Comparison of ENCODE assay signal across 1 cellular context in the genomic region with DNA sequence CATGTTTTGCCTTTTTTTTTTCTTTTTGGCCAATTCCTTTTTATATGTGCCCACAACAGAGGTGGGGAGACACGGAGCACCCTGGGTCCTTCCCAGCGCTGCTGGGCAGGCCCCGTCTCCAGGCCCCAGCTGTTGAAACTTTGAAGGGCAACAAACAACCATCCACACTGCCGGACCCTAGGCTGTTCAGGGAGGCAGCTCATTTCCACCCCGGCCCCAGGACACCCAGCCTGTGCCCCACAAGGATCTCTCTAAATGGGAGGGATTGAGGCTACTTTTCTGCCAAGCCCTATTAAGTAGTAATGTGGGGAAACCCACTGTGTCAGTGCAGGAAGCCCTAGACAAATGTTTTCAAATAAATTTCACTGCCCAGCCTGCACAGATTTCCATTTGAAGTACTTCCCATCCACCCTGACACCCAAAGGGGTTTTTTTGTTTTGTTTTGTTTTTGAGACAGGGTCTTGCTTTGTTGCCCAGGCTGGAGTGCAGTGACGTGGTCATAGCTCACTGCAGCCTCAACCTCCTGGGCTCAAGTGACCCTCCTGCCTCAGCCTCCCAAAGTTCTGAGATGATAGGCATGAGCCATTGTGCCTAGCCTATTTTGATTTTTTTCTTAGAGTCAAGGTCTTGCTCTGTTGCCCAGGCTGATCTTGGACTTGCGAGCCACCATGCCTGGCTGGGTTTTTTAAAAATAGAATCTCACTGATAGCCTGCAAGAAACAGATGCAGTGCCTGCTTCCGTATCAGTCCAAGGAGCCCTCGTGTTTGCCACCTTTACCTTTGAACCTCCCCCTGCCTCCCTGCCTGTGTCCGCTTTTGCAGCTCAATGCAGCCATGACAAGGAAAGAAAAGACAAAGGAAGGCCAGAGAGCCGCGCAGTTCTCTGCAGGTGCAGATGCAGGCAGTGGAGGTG.
TF ChIP-seq lines count a peak whose summit lies in the region.

No MANE protein-coding gene starts in this region.

TF ChIP-seq in IMR-90, 13 proteins besides CTCF, POLR2A, EP300 and RAD21:
- TF ChIP-seq SMC3 (IDR thresholded peaks at IDR 0.05; ENCODE audit: low read depth, low read length) (no peak), MXI1 (IDR thresholded peaks at IDR 0.05; ENCODE audit: borderline replicate concordance, low read depth, low read length) (no peak), MAFK (IDR thresholded peaks at IDR 0.05; ENCODE audit: low read depth, low read length) (no peak), RFX5 (IDR thresholded peaks at IDR 0.05; ENCODE audit: low read depth, low read length) (no peak), FOS (IDR thresholded peaks at IDR 0.05; ENCODE audit: low read depth, low read length) (no peak), CEBPB (IDR thresholded peaks at IDR 0.05; ENCODE audit: low read depth, low read length) (no peak), RCOR1 (IDR thresholded peaks at IDR 0.05; ENCODE audit: insufficient replicate concordance, low read length) (no peak), NFE2L2 (IDR thresholded peaks at IDR 0.05; ENCODE audit: low read depth, low read length) (no peak), BHLHE40 (IDR thresholded peaks at IDR 0.05; ENCODE audit: low read depth, low read length) (no peak), CHD1 (IDR thresholded peaks at IDR 0.05; ENCODE audit: low read depth, low read length) (no peak), MAZ (IDR thresholded peaks at IDR 0.05; ENCODE audit: borderline replicate concordance, low read depth, low read length) (no peak)
- TF ChIP-seq, protein P1, sequence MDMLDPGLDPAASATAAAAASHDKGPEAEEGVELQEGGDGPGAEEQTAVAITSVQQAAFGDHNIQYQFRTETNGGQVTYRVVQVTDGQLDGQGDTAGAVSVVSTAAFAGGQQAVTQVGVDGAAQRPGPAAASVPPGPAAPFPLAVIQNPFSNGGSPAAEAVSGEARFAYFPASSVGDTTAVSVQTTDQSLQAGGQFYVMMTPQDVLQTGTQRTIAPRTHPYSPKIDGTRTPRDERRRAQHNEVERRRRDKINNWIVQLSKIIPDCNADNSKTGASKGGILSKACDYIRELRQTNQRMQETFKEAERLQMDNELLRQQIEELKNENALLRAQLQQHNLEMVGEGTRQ (IDR thresholded peaks at IDR 0.05; ENCODE audit: low read depth, low read length): no peak
- TF ChIP-seq, protein P2, sequence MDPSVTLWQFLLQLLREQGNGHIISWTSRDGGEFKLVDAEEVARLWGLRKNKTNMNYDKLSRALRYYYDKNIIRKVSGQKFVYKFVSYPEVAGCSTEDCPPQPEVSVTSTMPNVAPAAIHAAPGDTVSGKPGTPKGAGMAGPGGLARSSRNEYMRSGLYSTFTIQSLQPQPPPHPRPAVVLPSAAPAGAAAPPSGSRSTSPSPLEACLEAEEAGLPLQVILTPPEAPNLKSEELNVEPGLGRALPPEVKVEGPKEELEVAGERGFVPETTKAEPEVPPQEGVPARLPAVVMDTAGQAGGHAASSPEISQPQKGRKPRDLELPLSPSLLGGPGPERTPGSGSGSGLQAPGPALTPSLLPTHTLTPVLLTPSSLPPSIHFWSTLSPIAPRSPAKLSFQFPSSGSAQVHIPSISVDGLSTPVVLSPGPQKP (IDR thresholded peaks at IDR 0.05; ENCODE audit: borderline replicate concordance, low read depth, low read length): no peak
